ENCODE assay signal across 24 cellular contexts in genomic region chr2:135142323-135142722, GRCh38.
DNase-seq lines count a peak whose midpoint lies in the region; ATAC-seq, FAIRE-seq and TF ChIP-seq lines count a peak whose summit lies in the region.
"Had no signal": no experiment of that assay in that cellular context is flagged by ENCODE, and none has a peak within 500 bp of the region (broad histone marks: within the 10 kb centered on the region; RNA-seq: fewer than 3 reads in every experiment).

No MANE protein-coding gene starts in this region.

- CTCF ChIA-PET in HepG2 (lab: Yijun Ruan, JAX; ENCODE audit: low intra/inter-chr PET ratio, low total read pairs) (no interaction called here), GM12878 (lab: Yijun Ruan, JAX) (interaction anchor here (1.5 kb wide), 1 partner anchor 16 kb away, joined by 4 read pairs; no protein-coding TSS in a partner anchor), SK-N-SH (lab: Yijun Ruan, JAX) (no interaction called here)

- H3K4me3 ChIP-seq in HepG2 (replicated peaks in 1 of 3; ENCODE audit: insufficient read depth in 1 of 3, low read depth in 2 of 3, low read length in 3 of 3) (no peak overlapping the region), right lobe of liver (no peak overlapping the region), GM12878 (no peak overlapping the region), endodermal cell (ENCODE audit: low read length) (peak overlapping the region; percentile 21), SK-N-SH (ENCODE audit: low read depth in 2 of 2, low read length in 1 of 2) (no peak overlapping the region)
- H3K4me3 ChIP-seq: A549; BLaER1 treated with 17β-estradiol and CSF1 and Interleukin-3, amounts not matched to agents 10 nM and 100 nM had no signal

- H3K79me2 ChIP-seq in HepG2 (ENCODE audit: insufficient read depth, low read length) (no peaks in the 10 kb centered on the region), GM12878 (ENCODE audit: control insufficient read depth, insufficient read depth, low read length) (no peaks in the 10 kb centered on the region), SK-N-SH (ENCODE audit: insufficient read depth) (peaks cover 51% of the 10 kb centered on the region; the same call in 1 of the 2 replicates)

- H3K9me2 ChIP-seq in SK-N-SH, result no peaks in the 10 kb centered on the region

- H3K36me3 ChIP-seq in HepG2 (replicated peaks in 1 of 2; ENCODE audit: control insufficient read depth in 1 of 2, insufficient read depth in 2 of 2, low read length in 2 of 2) (peaks cover 7 to 41% of the 10 kb centered on the region in 2 experiments), right lobe of liver (peaks cover 0 to 4% (median 2%) of the 10 kb centered on the region in 4 donors), GM12878 (ENCODE audit: control insufficient read depth in 2 of 2, insufficient read depth in 2 of 2, low read length in 1 of 2) (peaks cover 5 to 21% of the 10 kb centered on the region in 2 experiments), endodermal cell (ENCODE audit: control insufficient read depth, insufficient read depth, low read length) (peaks cover 75% of the 10 kb centered on the region), SK-N-SH (replicated peaks in 1 of 2; ENCODE audit: control insufficient read depth in 1 of 2, insufficient read depth in 2 of 2, low read length in 1 of 2) (peaks cover 2 to 74% of the 10 kb centered on the region in 2 experiments)

- no peak for TF ChIP-seq RAD21 in HepG2 (CRISPR knock-in tag; IDR thresholded peaks at IDR 0.05)
- TF ChIP-seq RAD21 in GM12878 (IDR thresholded peaks at IDR 0.05; ENCODE audit: insufficient read depth, low read depth, low read length), result no peak
- TF ChIP-seq RAD21 in SK-N-SH (IDR thresholded peaks at IDR 0.05; ENCODE audit: low read length), result no peak

- no peaks in the 10 kb centered on the region for H3F3A ChIP-seq in SK-N-SH (replicated peaks; ENCODE audit: insufficient read depth)

- H3K9ac ChIP-seq in HepG2 (ENCODE audit: insufficient read depth, low read depth, low read length), result no peak overlapping the region
- no peak overlapping the region for H3K9ac ChIP-seq in GM12878 (ENCODE audit: control insufficient read depth, insufficient read depth, low read length)
- no peak overlapping the region for H3K9ac ChIP-seq in endodermal cell (ENCODE audit: extremely low read depth, low read length, poor library complexity, severe bottlenecking)
- no peak overlapping the region for H3K9ac ChIP-seq in SK-N-SH
- H3K9ac ChIP-seq: BLaER1 treated with 17β-estradiol and CSF1 and Interleukin-3, amounts not matched to agents 10 nM and 100 nM had no signal

- in situ Hi-C loops in HepG2 (cut with HindIII; ENCODE audit: extremely low pct_ligation_motif_present, low pct_unique_long_range_greater_than_20kb) (no loop called here), GM12878 (cut with MboI) (no loop called here)

- no peak overlapping the region for H3K27ac Mint-ChIP-seq in endodermal cell
- H3K27ac Mint-ChIP-seq: B cell; CD4-positive, alpha-beta T cell; CD8-positive, alpha-beta memory T cell had no signal

- TF ChIP-seq POLR2A in HepG2 (IDR thresholded peaks at IDR 0.05; ENCODE audit: insufficient read depth in 1 of 2, low read depth in 2 of 2, low read length in 2 of 2), result no peak
- no peak for TF ChIP-seq POLR2A in right lobe of liver (IDR thresholded peaks at IDR 0.05)
- no peak for TF ChIP-seq POLR2A in GM12878 (IDR thresholded peaks at IDR 0.05; ENCODE audit: low read depth, low read length)

- no peaks in the 10 kb centered on the region for H4K20me1 ChIP-seq in HepG2 (ENCODE audit: insufficient read depth, low read length)
- H4K20me1 ChIP-seq in GM12878 (ENCODE audit: control insufficient read depth, insufficient read depth), result no peaks in the 10 kb centered on the region
- no peaks in the 10 kb centered on the region for H4K20me1 ChIP-seq in SK-N-SH (ENCODE audit: insufficient read depth)

- POLR2A ChIA-PET in HepG2 (lab: Yijun Ruan, JAX), result no interaction called here
- POLR2A ChIA-PET in GM12878 (lab: Charles Lee), result no interaction called here
- POLR2A ChIA-PET in SK-N-SH (lab: Yijun Ruan, JAX), result no interaction called here

- no peak for TF ChIP-seq EP300 in HepG2 (IDR thresholded peaks at IDR 0.05; ENCODE audit: low read depth in 2 of 2, low read length in 2 of 2)
- TF ChIP-seq EP300 in HepG2 (CRISPR knock-in tag; IDR thresholded peaks at IDR 0.05; ENCODE audit: borderline replicate concordance), result no peak
- TF ChIP-seq EP300 in GM12878 (IDR thresholded peaks at IDR 0.05; ENCODE audit: borderline replicate concordance in 1 of 2, control insufficient read depth in 1 of 2, low read depth in 2 of 2, low read length in 2 of 2), result no peak
- TF ChIP-seq EP300 in SK-N-SH (IDR thresholded peaks at IDR 0.05; ENCODE audit: borderline replicate concordance in 1 of 2, low read depth in 1 of 2, low read length in 1 of 2), result no peak

- RAD21 ChIA-PET in GM12878 (lab: Charles Lee; ENCODE audit: unreplicated experiment), result no interaction called here

- intact Hi-C loops in HepG2 (cut with micrococcal nuclease; ENCODE audit: unreplicated experiment) (no loop called here), right lobe of liver (cut with DNase I) (no loop called here), GM12878 (cut with micrococcal nuclease; ENCODE audit: unreplicated experiment) (no loop called here)

- no peaks in the 10 kb centered on the region for H3K4me1 Mint-ChIP-seq in endodermal cell
- H3K4me1 Mint-ChIP-seq: B cell had no signal

- TF ChIP-seq CTCF in HepG2 (CRISPR knock-in tag; IDR thresholded peaks at IDR 0.05), result no peak
- TF ChIP-seq CTCF in right lobe of liver (IDR thresholded peaks at IDR 0.05), result no peak
- no peak for TF ChIP-seq CTCF in GM12878 (IDR thresholded peaks at IDR 0.05 in 2 of 3, conservative IDR thresholded peaks at IDR 0.05 in 1 of 3; ENCODE audit: control insufficient read depth in 2 of 3, extremely low read depth in 1 of 3, insufficient read depth in 1 of 3, low read depth in 3 of 3, low read length in 3 of 3)
- no peak for TF ChIP-seq CTCF in endodermal cell (conservative IDR thresholded peaks at IDR 0.05)
- TF ChIP-seq CTCF in SK-N-SH (IDR thresholded peaks at IDR 0.05), result no peak

- FAIRE-seq in HepG2 (lab: Jason Lieb, UNC) (no peak), GM12878 (lab: Jason Lieb, UNC) (peak; percentile 73)
- FAIRE-seq: A549, GM12891 had no signal

- BruUV-seq in HepG2 (replicated peaks; lab: Mats Ljungman, UMichigan) (no TSS peak), GM12878 (replicated peaks; lab: Mats Ljungman, UMichigan) (no TSS peak)

- H3K9me3 Mint-ChIP-seq in endodermal cell, result peaks cover 37% of the 10 kb centered on the region

- WGBS in HepG2 (ENCODE audit: low lambda C conversion rate), result 98% methylated on average over 1 of the region's 1 CpG
- 100% methylated on average over 1 of the region's 1 CpG for WGBS in right lobe of liver (ENCODE audit: insufficient coverage, low coverage, low lambda C conversion rate, missing lambda C conversion rate)
- 96% methylated on average over 1 of the region's 1 CpG for WGBS in GM12878 (ENCODE audit: insufficient coverage, insufficient replicate concordance, low lambda C conversion rate, missing lambda C conversion rate)
- 100% methylated on average over 1 of the region's 1 CpG; no CpG with 5 or more reads in 1 of the 2 experiments for WGBS in endodermal cell (ENCODE audit: insufficient coverage in 1 of 2, insufficient read length in 1 of 2), 2 experiments
- 93% methylated on average over 1 of the region's 1 CpG for WGBS in SK-N-SH (ENCODE audit: low lambda C conversion rate)

- H3K36me3 Mint-ChIP-seq in endodermal cell (ENCODE audit: low read depth), result peaks cover 68% of the 10 kb centered on the region

- H2AFZ ChIP-seq in HepG2 (ENCODE audit: low read length), result no peak overlapping the region
- H2AFZ ChIP-seq in GM12878 (ENCODE audit: control insufficient read depth, low read depth, low read length), result no peak overlapping the region
- H2AFZ ChIP-seq in SK-N-SH (ENCODE audit: low read depth), result no peak overlapping the region

- H3K4me1 ChIP-seq in HepG2 (ENCODE audit: insufficient read depth, low read length) (no peaks in the 10 kb centered on the region), right lobe of liver (no peaks in the 10 kb centered on the region), GM12878 (ENCODE audit: control insufficient read depth, insufficient read depth, low read length) (no peaks in the 10 kb centered on the region), endodermal cell (ENCODE audit: control insufficient read depth, insufficient read depth, low read length) (no peaks in the 10 kb centered on the region), SK-N-SH (ENCODE audit: control insufficient read depth in 1 of 2, insufficient read depth in 2 of 2, low read depth in 1 of 2, low read length in 1 of 2) (no peaks in the 10 kb centered on the region)
- H3K4me1 ChIP-seq: BLaER1 treated with 17β-estradiol and CSF1 and Interleukin-3, amounts not matched to agents 10 nM and 100 nM had no signal

- H3K9me3 ChIP-seq in HepG2 (ENCODE audit: low read length) (peaks cover 17% of the 10 kb centered on the region), right lobe of liver (peaks cover 0 to 7% (median 0%) of the 10 kb centered on the region in 4 donors), GM12878 (replicated peaks; ENCODE audit: control insufficient read depth, insufficient read depth, low read length) (peaks cover 8% of the 10 kb centered on the region), endodermal cell (ENCODE audit: control insufficient read depth, low read length) (peaks cover 47% of the 10 kb centered on the region), SK-N-SH (peaks cover 20% of the 10 kb centered on the region)
- H3K9me3 ChIP-seq: A549 had no signal

- no peak for DNase-seq in HepG2 (ENCODE audit: low spot score)
- no peak for DNase-seq in right lobe of liver
- no peak for DNase-seq in GM12878 (ENCODE audit: low read depth, low spot score)
- no peak for DNase-seq in endodermal cell
- DNase-seq in MV-4-11 (lab: John Stamatoyannopoulos, UW), result no peak
- no peak for DNase-seq in SK-N-SH
- DNase-seq: AML-193; CD4-positive, alpha-beta T cell; CD8-positive, alpha-beta memory T cell; COR-L47; DMS 273 treated with DMSO at 0.1 percent for 48 hours; DMS153; DMS53; DMS79; DND-41; EL; GDM1 had no signal

- H3K4me2 ChIP-seq in HepG2 (ENCODE audit: low read depth, low read length) (no peak overlapping the region), GM12878 (ENCODE audit: control insufficient read depth, insufficient read depth) (no peak overlapping the region), SK-N-SH (no peak overlapping the region)
- H3K4me2 ChIP-seq: A549; BLaER1 treated with 17β-estradiol and CSF1 and Interleukin-3, amounts not matched to agents 10 nM and 100 nM had no signal

- H3K27me3 ChIP-seq in HepG2 (ENCODE audit: control insufficient read depth in 1 of 2, insufficient read depth in 2 of 2, low read length in 2 of 2), result no peaks in the 10 kb centered on the region
- no peaks in the 10 kb centered on the region for H3K27me3 ChIP-seq in right lobe of liver
- H3K27me3 ChIP-seq in GM12878 (replicated peaks in 1 of 2; ENCODE audit: control insufficient read depth in 2 of 2, insufficient read depth in 2 of 2, low read length in 1 of 2), result no peaks in the 10 kb centered on the region
- no peaks in the 10 kb centered on the region for H3K27me3 ChIP-seq in endodermal cell (ENCODE audit: control insufficient read depth, insufficient read depth, low read length, poor library complexity, severe bottlenecking)
- no peaks in the 10 kb centered on the region for H3K27me3 ChIP-seq in SK-N-SH (ENCODE audit: insufficient read depth)
- H3K27me3 ChIP-seq: BLaER1 treated with 17β-estradiol and CSF1 and Interleukin-3, amounts not matched to agents 10 nM and 100 nM had no signal

- H3K4me3 Mint-ChIP-seq in endodermal cell, result no peak overlapping the region
- H3K4me3 Mint-ChIP-seq: B cell; CD4-positive, alpha-beta T cell; CD8-positive, alpha-beta memory T cell had no signal

- SMC1A ChIA-PET in GM12878 (lab: Charles Lee; ENCODE audit: uncharacterized antibody, unreplicated experiment), result no interaction called here

- no peak for ATAC-seq in HepG2
- no peak for ATAC-seq in right lobe of liver
- no peak for ATAC-seq in GM12878
- ATAC-seq in GM19463 (IDR thresholded peaks at IDR 0.05; ENCODE audit: unreplicated experiment), result no peak
- ATAC-seq: A549 had no signal

- H3K27me3 Mint-ChIP-seq in endodermal cell (ENCODE audit: insufficient read depth), result no peaks in the 10 kb centered on the region
- H3K27me3 Mint-ChIP-seq: B cell; CD4-positive, alpha-beta T cell; CD8-positive, alpha-beta memory T cell had no signal

- H3K27ac ChIP-seq in HepG2 (ENCODE audit: extremely low read length, insufficient read depth, low read length) (no peak overlapping the region), right lobe of liver (no peak overlapping the region), GM12878 (ENCODE audit: control insufficient read depth, insufficient read depth) (no peak overlapping the region), endodermal cell (ENCODE audit: low read depth, low read length) (no peak overlapping the region), SK-N-SH (ENCODE audit: low read depth in 2 of 2, low read length in 1 of 2) (no peak overlapping the region)
- H3K27ac ChIP-seq: 22Rv1; A549; BLaER1 treated with 17β-estradiol and CSF1 and Interleukin-3, amounts not matched to agents 10 nM and 100 nM; C4-2B had no signal
